Comparison of ENCODE assay signal across 17 cellular contexts in the genomic region with DNA sequence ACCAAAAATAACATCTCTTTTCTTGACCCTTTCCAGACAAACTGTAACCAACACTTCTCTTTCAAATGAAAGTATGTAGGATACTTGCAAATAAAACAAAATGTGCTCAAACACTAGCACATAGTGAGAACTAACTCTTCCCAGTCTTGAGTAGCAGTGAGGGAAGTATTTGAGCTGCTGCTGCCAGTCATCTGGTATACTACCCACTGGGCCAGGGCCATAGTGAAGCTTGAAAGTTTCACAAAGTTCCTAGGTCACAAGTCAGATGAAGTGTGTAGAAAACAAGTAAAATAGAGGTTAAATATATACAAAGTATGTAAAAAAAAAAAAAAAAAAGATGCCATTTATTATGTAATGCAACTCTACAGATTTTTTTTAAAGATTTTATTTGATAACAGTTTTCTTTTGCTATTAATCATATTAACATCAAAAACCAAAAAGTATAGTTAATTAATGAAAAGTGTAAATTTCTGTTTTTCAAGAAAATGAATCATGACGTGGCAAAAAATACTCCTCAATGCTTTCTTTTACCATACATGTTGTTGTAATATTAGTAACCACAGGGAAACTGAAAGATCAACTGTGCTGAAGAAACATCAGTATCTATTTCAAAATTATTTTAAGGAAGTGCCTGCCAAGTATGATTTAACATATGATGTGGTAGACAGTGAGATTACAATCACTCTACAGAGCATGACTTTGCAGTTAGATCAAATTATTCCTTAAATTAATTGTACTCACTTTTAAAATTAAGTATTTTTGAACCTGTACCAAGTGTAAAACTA. TPM values are rescaled to one million over a fixed set of nuclear protein-coding genes. Genes with fewer than 3 reads are reported as not detected.
DNase-seq lines count a peak whose midpoint lies in the region; ATAC-seq and TF ChIP-seq lines count a peak whose summit lies in the region.
"Had no signal": no experiment of that assay in that cellular context is flagged by ENCODE, and none has a peak within 500 bp of the region (broad histone marks: within the 10 kb centered on the region; RNA-seq: fewer than 3 reads in every experiment).

No MANE protein-coding gene starts in this region.

- peak; percentile 89 for ATAC-seq in GM18858 (IDR thresholded peaks at IDR 0.05; ENCODE audit: unreplicated experiment)
- ATAC-seq in HG02610 (IDR thresholded peaks at IDR 0.05; ENCODE audit: unreplicated experiment) = peak; percentile 85
- ATAC-seq: activated CD8-positive, alpha-beta T cell treated with anti-CD3 and anti-CD28 coated beads, Interleukin-2, amount 10 ng/mL, durations not matched to agents 7 days and 5 days; effector memory CD8-positive, alpha-beta T cell; mucosa of descending colon; sciatic nerve had no signal

- H3K27ac ChIP-seq in HL-60 (replicated peaks) = peak overlapping the region; percentile 43
- H3K27ac ChIP-seq: adrenal gland, hepatocyte had no signal

- H3K4me3 ChIP-seq in HL-60 (replicated peaks; ENCODE audit: insufficient read depth, low read length) = no peak overlapping the region
- H3K4me3 ChIP-seq: adrenal gland, hepatocyte, mucosa of descending colon had no signal

- H3K27me3 ChIP-seq in HL-60 (ENCODE audit: insufficient read depth, poor library complexity, severe bottlenecking) = no peaks in the 10 kb centered on the region
- H3K27me3 ChIP-seq: adrenal gland, hepatocyte had no signal

- TF ChIP-seq CTCF in HL-60 (IDR thresholded peaks at IDR 0.05; ENCODE audit: insufficient read depth, low read length) = no peak

- peak; percentile 20 to 65 for DNase-seq in HL-60 (ENCODE audit: low read depth in 1 of 2, low spot score in 1 of 2)
- DNase-seq in iris pigment epithelial cell (ENCODE audit: low read depth) = peak; percentile 53
- no peak for DNase-seq in mesenteric fat pad (ENCODE audit: low spot score)
- no peak for DNase-seq in NCI-H2196 (lab: John Stamatoyannopoulos, UW; ENCODE audit: unreplicated experiment)
- DNase-seq in DMS153 treated with DMSO at 0.1 percent for 48 hours (lab: John Stamatoyannopoulos, UW; ENCODE audit: unreplicated experiment) = no peak
- no peak for DNase-seq in NCI-H82 (lab: John Stamatoyannopoulos, UW)
- DNase-seq: activated CD8-positive, alpha-beta T cell treated with anti-CD3 and anti-CD28 coated beads, Interleukin-2, amount 10 ng/mL, durations not matched to agents 7 days and 5 days; adrenal gland; Calu3; effector memory CD8-positive, alpha-beta T cell; mucosa of descending colon; NCI-H1048; NCI-H526 had no signal

RNA-seq across cellular contexts. Expression of gene TRIB2, which starts 21.6 kb away (rescaled TPM):
- 43.8 TPM for total RNA-seq in mesenteric fat pad

Comparison
In these comparisons a context has a peak if more than half of its experiments do, and no peak if none do; other contexts are left out.
1. DNase-seq: peak in HL-60 (2 of 2) and iris pigment epithelial cell (single experiment); none in mesenteric fat pad (single experiment), NCI-H2196 (single experiment), DMS153 treated with DMSO at 0.1 percent for 48 hours (single experiment) and NCI-H82 (single experiment).